In the genomic region with DNA sequence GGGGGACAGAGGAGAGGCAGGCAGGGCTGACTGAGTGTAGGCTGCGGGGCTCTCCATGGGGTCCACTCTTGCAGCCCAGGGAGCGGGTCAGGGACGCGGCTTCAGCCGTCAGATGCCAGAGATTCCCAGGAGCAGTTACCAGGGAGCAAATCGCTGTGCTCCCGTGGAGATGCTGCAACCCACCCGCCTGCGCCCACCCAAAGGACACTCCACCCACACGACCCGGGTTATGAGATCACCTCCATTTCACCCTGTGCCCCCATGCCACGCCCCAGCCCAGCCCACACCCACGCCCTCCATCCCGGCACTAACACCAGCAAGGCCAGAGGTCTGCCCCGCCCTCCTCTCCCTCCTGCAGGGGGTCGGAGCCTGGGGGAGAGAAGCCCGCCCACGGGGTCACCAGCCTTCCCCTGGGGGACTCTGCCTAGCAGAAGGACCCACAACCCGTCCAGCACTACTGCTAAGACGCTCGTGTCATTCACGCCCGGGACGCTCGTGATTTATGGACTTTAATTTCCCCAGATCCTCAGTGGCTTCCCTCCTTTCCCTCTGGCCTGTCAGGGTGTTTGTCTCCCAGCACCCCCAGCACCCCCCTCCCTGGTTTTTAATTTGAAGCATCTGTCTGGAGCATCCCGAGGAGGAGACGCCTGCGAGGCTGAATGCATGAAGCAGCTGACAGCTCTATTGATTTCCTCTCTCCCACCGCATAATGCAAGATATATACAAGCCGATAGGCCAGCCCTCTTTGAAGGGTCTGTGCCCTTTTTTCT, we compare ENCODE assay signal across 17 cellular contexts. TPM values are rescaled to one million over a fixed set of nuclear protein-coding genes. Genes with fewer than 3 reads are reported as not detected.
DNase-seq lines count a peak whose midpoint lies in the region; ATAC-seq and TF ChIP-seq lines count a peak whose summit lies in the region.
"Had no signal": no experiment of that assay in that cellular context is flagged by ENCODE, and none has a peak within 500 bp of the region (broad histone marks: within the 10 kb centered on the region; RNA-seq: fewer than 3 reads in every experiment).

No MANE protein-coding gene starts in this region.

- no peak for DNase-seq in activated CD4-positive, alpha-beta T cell treated with anti-CD3 and anti-CD28 coated beads, Interleukin-2, amount 10 ng/mL, durations not matched to agents 7 days and 5 days
- no peak for DNase-seq in activated CD4-positive, alpha-beta T cell treated with anti-CD3 and anti-CD28 coated beads for 36 hours
- DNase-seq in NCI-H345 (lab: John Stamatoyannopoulos, UW): peak; percentile 51
- peak; percentile 61 for DNase-seq in glutamatergic neuron
- DNase-seq in type B pancreatic cell (ENCODE audit: extremely low spot score, unreplicated experiment): no peak
- DNase-seq in natural killer cell treated with Interleukin-12 subunit alpha and Interleukin-12 subunit beta and Interleukin-15 and Interleukin-18, amount 100 ng/mL, for 72 hours (ENCODE audit: low spot score): no peak
- DNase-seq: Calu3; CD8-positive, alpha-beta T cell; GF-D8; NCI-H1436; NCI-H2029; NCI-H526; Peyer's patch had no signal

- POLR2A ChIA-PET in activated CD4-positive, alpha-beta T cell treated with anti-CD3 and anti-CD28 coated beads, Interleukin-2, amount 10 ng/mL, durations not matched to agents 7 days and 5 days (lab: Charles Lee): no interaction called here
- POLR2A ChIA-PET in activated CD4-positive, alpha-beta T cell treated with anti-CD3 and anti-CD28 coated beads for 36 hours (lab: Charles Lee): no interaction called here

- peak overlapping the region; percentile 31 for H3K27ac Mint-ChIP-seq in activated CD4-positive, alpha-beta T cell treated with anti-CD3 and anti-CD28 coated beads, Interleukin-2, amount 10 ng/mL, durations not matched to agents 7 days and 5 days
- H3K27ac Mint-ChIP-seq in activated CD4-positive, alpha-beta T cell treated with anti-CD3 and anti-CD28 coated beads for 36 hours: no peak overlapping the region
- H3K27ac Mint-ChIP-seq in glutamatergic neuron (ENCODE audit: unreplicated experiment): peak overlapping the region; percentile 99
- H3K27ac Mint-ChIP-seq in type B pancreatic cell: no peak overlapping the region
- H3K27ac Mint-ChIP-seq in natural killer cell treated with Interleukin-12 subunit alpha and Interleukin-12 subunit beta and Interleukin-15 and Interleukin-18, amount 100 ng/mL, for 72 hours: no peak overlapping the region
- H3K27ac Mint-ChIP-seq: CD8-positive, alpha-beta T cell had no signal

- no peak overlapping the region for H3K4me3 Mint-ChIP-seq in activated CD4-positive, alpha-beta T cell treated with anti-CD3 and anti-CD28 coated beads, Interleukin-2, amount 10 ng/mL, durations not matched to agents 7 days and 5 days
- H3K4me3 Mint-ChIP-seq in activated CD4-positive, alpha-beta T cell treated with anti-CD3 and anti-CD28 coated beads for 36 hours: no peak overlapping the region
- peak overlapping the region; percentile 59 for H3K4me3 Mint-ChIP-seq in glutamatergic neuron (ENCODE audit: unreplicated experiment)
- H3K4me3 Mint-ChIP-seq in type B pancreatic cell: peak overlapping the region; percentile 19
- H3K4me3 Mint-ChIP-seq in natural killer cell treated with Interleukin-12 subunit alpha and Interleukin-12 subunit beta and Interleukin-15 and Interleukin-18, amount 100 ng/mL, for 72 hours: no peak overlapping the region
- H3K4me3 Mint-ChIP-seq: CD8-positive, alpha-beta T cell had no signal

- H3K36me3 Mint-ChIP-seq in activated CD4-positive, alpha-beta T cell treated with anti-CD3 and anti-CD28 coated beads, Interleukin-2, amount 10 ng/mL, durations not matched to agents 7 days and 5 days (ENCODE audit: low read depth): no peaks in the 10 kb centered on the region
- no peaks in the 10 kb centered on the region for H3K36me3 Mint-ChIP-seq in activated CD4-positive, alpha-beta T cell treated with anti-CD3 and anti-CD28 coated beads for 36 hours (ENCODE audit: low read depth)
- no peaks in the 10 kb centered on the region for H3K36me3 Mint-ChIP-seq in glutamatergic neuron (ENCODE audit: unreplicated experiment)
- no peaks in the 10 kb centered on the region for H3K36me3 Mint-ChIP-seq in type B pancreatic cell
- no peaks in the 10 kb centered on the region for H3K36me3 Mint-ChIP-seq in natural killer cell treated with Interleukin-12 subunit alpha and Interleukin-12 subunit beta and Interleukin-15 and Interleukin-18, amount 100 ng/mL, for 72 hours
- H3K36me3 Mint-ChIP-seq: CD8-positive, alpha-beta T cell had no signal

- ATAC-seq in activated CD4-positive, alpha-beta T cell treated with anti-CD3 and anti-CD28 coated beads for 36 hours: no peak
- ATAC-seq in HG03108 (IDR thresholded peaks at IDR 0.05; ENCODE audit: unreplicated experiment) (no peak), HG02571 (IDR thresholded peaks at IDR 0.05; ENCODE audit: unreplicated experiment) (no peak)
- ATAC-seq in natural killer cell treated with Interleukin-12 subunit alpha and Interleukin-12 subunit beta and Interleukin-15 and Interleukin-18, amount 100 ng/mL, for 72 hours: no peak
- ATAC-seq: A549; CD8-positive, alpha-beta T cell; HepG2 had no signal

- no peaks in the 10 kb centered on the region for H3K9me3 Mint-ChIP-seq in activated CD4-positive, alpha-beta T cell treated with anti-CD3 and anti-CD28 coated beads, Interleukin-2, amount 10 ng/mL, durations not matched to agents 7 days and 5 days
- H3K9me3 Mint-ChIP-seq in activated CD4-positive, alpha-beta T cell treated with anti-CD3 and anti-CD28 coated beads for 36 hours (ENCODE audit: low read depth): no peaks in the 10 kb centered on the region
- peaks cover 14% of the 10 kb centered on the region for H3K9me3 Mint-ChIP-seq in glutamatergic neuron (ENCODE audit: unreplicated experiment)
- H3K9me3 Mint-ChIP-seq in type B pancreatic cell: no peaks in the 10 kb centered on the region
- H3K9me3 Mint-ChIP-seq in natural killer cell treated with Interleukin-12 subunit alpha and Interleukin-12 subunit beta and Interleukin-15 and Interleukin-18, amount 100 ng/mL, for 72 hours: no peaks in the 10 kb centered on the region
- H3K9me3 Mint-ChIP-seq: CD8-positive, alpha-beta T cell had no signal

- intact Hi-C loops in activated CD4-positive, alpha-beta T cell treated with anti-CD3 and anti-CD28 coated beads for 36 hours (cut with DNase I, micrococcal nuclease): no loop called here

- no peak for TF ChIP-seq CTCF in glutamatergic neuron (IDR thresholded peaks at IDR 0.05; ENCODE audit: partially characterized antibody, unreplicated experiment)
- no peak for TF ChIP-seq CTCF in type B pancreatic cell (conservative IDR thresholded peaks at IDR 0.05)

- CTCF ChIA-PET in activated CD4-positive, alpha-beta T cell treated with anti-CD3 and anti-CD28 coated beads, Interleukin-2, amount 10 ng/mL, durations not matched to agents 7 days and 5 days (lab: Charles Lee): no interaction called here
- CTCF ChIA-PET in activated CD4-positive, alpha-beta T cell treated with anti-CD3 and anti-CD28 coated beads for 36 hours (lab: Charles Lee): interaction anchor here (1.3 kb wide), 1 partner anchor 172 kb away, joined by 5 read pairs; no protein-coding TSS in a partner anchor

- H3K27me3 Mint-ChIP-seq in activated CD4-positive, alpha-beta T cell treated with anti-CD3 and anti-CD28 coated beads, Interleukin-2, amount 10 ng/mL, durations not matched to agents 7 days and 5 days: peaks cover 12% of the 10 kb centered on the region
- H3K27me3 Mint-ChIP-seq in activated CD4-positive, alpha-beta T cell treated with anti-CD3 and anti-CD28 coated beads for 36 hours: peaks cover 15% of the 10 kb centered on the region
- H3K27me3 Mint-ChIP-seq in glutamatergic neuron (ENCODE audit: unreplicated experiment) (peaks cover 15% of the 10 kb centered on the region), type B pancreatic cell (peaks cover 45% of the 10 kb centered on the region)
- peaks cover 14 to 26% of the 10 kb centered on the region in 2 donors for H3K27me3 Mint-ChIP-seq in natural killer cell treated with Interleukin-12 subunit alpha and Interleukin-12 subunit beta and Interleukin-15 and Interleukin-18, amount 100 ng/mL, for 72 hours

- peaks cover 14% of the 10 kb centered on the region for H3K4me1 Mint-ChIP-seq in activated CD4-positive, alpha-beta T cell treated with anti-CD3 and anti-CD28 coated beads, Interleukin-2, amount 10 ng/mL, durations not matched to agents 7 days and 5 days
- H3K4me1 Mint-ChIP-seq in activated CD4-positive, alpha-beta T cell treated with anti-CD3 and anti-CD28 coated beads for 36 hours: peaks cover 6% of the 10 kb centered on the region
- H3K4me1 Mint-ChIP-seq in glutamatergic neuron (ENCODE audit: low read depth, unreplicated experiment) (peaks cover 59% of the 10 kb centered on the region), type B pancreatic cell (ENCODE audit: unreplicated experiment) (peaks cover 19% of the 10 kb centered on the region)
- peaks cover 5 to 11% of the 10 kb centered on the region in 2 donors for H3K4me1 Mint-ChIP-seq in natural killer cell treated with Interleukin-12 subunit alpha and Interleukin-12 subunit beta and Interleukin-15 and Interleukin-18, amount 100 ng/mL, for 72 hours (ENCODE audit: low read depth in 2 of 2)

RNA-seq across cellular contexts. Expression of gene RPL38, which starts 6.8 kb away (rescaled TPM):
- 1,000 to 10,000 TPM; 1,114 to 1,326 TPM for total RNA-seq in activated CD4-positive, alpha-beta T cell treated with anti-CD3 and anti-CD28 coated beads, Interleukin-2, amount 10 ng/mL, durations not matched to agents 7 days and 5 days
- 1,000 to 10,000 TPM; 1,648 to 1,818 TPM for total RNA-seq in activated CD4-positive, alpha-beta T cell treated with anti-CD3 and anti-CD28 coated beads for 36 hours
- total RNA-seq in glutamatergic neuron (ENCODE audit: unreplicated experiment) (600 TPM), type B pancreatic cell (ENCODE audit: low replicate concordance) (1,028 and 1,111 TPM in 2 replicates)
- 100 to 1,000 TPM; 593 to 982 TPM for total RNA-seq in natural killer cell treated with Interleukin-12 subunit alpha and Interleukin-12 subunit beta and Interleukin-15 and Interleukin-18, amount 100 ng/mL, for 72 hours

RNA-seq across cellular contexts. Expression of gene TTYH2, which starts 16.6 kb away (rescaled TPM):
- 10 to 100 TPM; 10.2 to 11.9 TPM for total RNA-seq in activated CD4-positive, alpha-beta T cell treated with anti-CD3 and anti-CD28 coated beads, Interleukin-2, amount 10 ng/mL, durations not matched to agents 7 days and 5 days
- 1 to 10 TPM; 2.7 to 3.4 TPM for total RNA-seq in activated CD4-positive, alpha-beta T cell treated with anti-CD3 and anti-CD28 coated beads for 36 hours
- total RNA-seq in glutamatergic neuron (ENCODE audit: unreplicated experiment) (121 TPM), type B pancreatic cell (ENCODE audit: low replicate concordance) (2.2 and 12.4 TPM in 2 replicates)
- 1 to 10 TPM; 1.5 to 1.9 TPM for total RNA-seq in natural killer cell treated with Interleukin-12 subunit alpha and Interleukin-12 subunit beta and Interleukin-15 and Interleukin-18, amount 100 ng/mL, for 72 hours

Comparison
In these comparisons a context has a peak if more than half of its experiments do, and no peak if none do; other contexts are left out.
1. H3K27ac Mint-ChIP-seq: peak in activated CD4-positive, alpha-beta T cell treated with anti-CD3 and anti-CD28 coated beads, Interleukin-2, amount 10 ng/mL, durations not matched to agents 7 days and 5 days (single experiment) and glutamatergic neuron (single experiment); none in activated CD4-positive, alpha-beta T cell treated with anti-CD3 and anti-CD28 coated beads for 36 hours (single experiment), type B pancreatic cell (single experiment) and natural killer cell treated with Interleukin-12 subunit alpha and Interleukin-12 subunit beta and Interleukin-15 and Interleukin-18, amount 100 ng/mL, for 72 hours (0 of 2).
2. DNase-seq: peak in NCI-H345 (single experiment) and glutamatergic neuron (single experiment); none in activated CD4-positive, alpha-beta T cell treated with anti-CD3 and anti-CD28 coated beads, Interleukin-2, amount 10 ng/mL, durations not matched to agents 7 days and 5 days (single experiment), activated CD4-positive, alpha-beta T cell treated with anti-CD3 and anti-CD28 coated beads for 36 hours (single experiment), type B pancreatic cell (single experiment) and natural killer cell treated with Interleukin-12 subunit alpha and Interleukin-12 subunit beta and Interleukin-15 and Interleukin-18, amount 100 ng/mL, for 72 hours (single experiment).
3. H3K4me3 Mint-ChIP-seq: peak in glutamatergic neuron (single experiment) and type B pancreatic cell (single experiment); none in activated CD4-positive, alpha-beta T cell treated with anti-CD3 and anti-CD28 coated beads, Interleukin-2, amount 10 ng/mL, durations not matched to agents 7 days and 5 days (single experiment), activated CD4-positive, alpha-beta T cell treated with anti-CD3 and anti-CD28 coated beads for 36 hours (single experiment) and natural killer cell treated with Interleukin-12 subunit alpha and Interleukin-12 subunit beta and Interleukin-15 and Interleukin-18, amount 100 ng/mL, for 72 hours (single experiment).